Comparison of ENCODE assay signal across 30 cellular contexts in the genomic region with DNA sequence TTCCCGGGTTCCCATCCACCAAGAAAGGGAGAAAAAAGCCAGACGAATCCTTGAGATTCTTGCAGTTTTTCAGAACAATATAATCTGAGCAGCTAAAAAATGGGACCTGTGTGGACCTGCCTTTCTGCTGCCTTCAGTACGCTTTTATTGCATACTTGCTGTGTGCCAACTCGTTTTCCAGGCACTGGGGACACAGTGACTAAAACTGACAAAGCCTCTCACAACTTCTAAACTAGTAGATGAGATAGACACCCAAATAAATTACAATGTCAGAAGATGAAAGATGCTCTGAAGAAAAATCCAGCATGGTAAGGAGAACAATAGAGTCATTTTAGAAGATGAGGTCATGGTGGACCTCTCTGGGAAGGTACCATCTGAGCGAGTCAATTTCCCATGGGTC.
"Had no signal": no experiment of that assay in that cellular context is flagged by ENCODE, and none has a peak within 500 bp of the region (broad histone marks: within the 10 kb centered on the region; RNA-seq: fewer than 3 reads in every experiment).

No MANE protein-coding gene starts in this region.

- H3K4me3 Mint-ChIP-seq: activated B cell treated with CpG ODN at 0.5 μM for 24 hours; activated CD4-positive, alpha-beta memory T cell treated with anti-CD3 and anti-CD28 coated beads for 36 hours; activated naive CD4-positive, alpha-beta T cell treated with anti-CD3 and anti-CD28 coated beads, Interleukin-2, amount 10 ng/mL, durations not matched to agents 7 days and 5 days; activated naive CD8-positive, alpha-beta T cell treated with anti-CD3 and anti-CD28 coated beads, Interleukin-2, amount 10 ng/mL, durations not matched to agents 7 days and 5 days; activated T-cell treated with anti-CD3 and anti-CD28 coated beads, Interleukin-2, amount 50 U/mL, for 24 hours; activated T-cell treated with anti-CD3 and anti-CD28 coated beads, Interleukin-2, amount 50 U/mL, for 72 hours; brain; T-helper 17 cell; T-helper 2 cell treated with Interferon-gamma antibody and Interleukin-4, amounts not matched to agents 5 μg/mL and 100 μg/mL, for 36 hours had no signal

- ATAC-seq: activated CD4-positive, CD25-positive, alpha-beta regulatory T cell treated with anti-CD3 and anti-CD28 coated beads, Interleukin-2, amount 50 U/mL, for 24 hours; activated T-cell treated with anti-CD3 and anti-CD28 coated beads, Interleukin-2, amount 50 U/mL, for 72 hours; esophagus mucosa; gastroesophageal sphincter; heart right ventricle; T-helper 17 cell had no signal

- H3K4me1 Mint-ChIP-seq: activated B cell treated with CpG ODN at 0.5 μM for 24 hours; activated naive CD4-positive, alpha-beta T cell treated with anti-CD3 and anti-CD28 coated beads, Interleukin-2, amount 10 ng/mL, durations not matched to agents 7 days and 5 days; activated naive CD8-positive, alpha-beta T cell treated with anti-CD3 and anti-CD28 coated beads, Interleukin-2, amount 10 ng/mL, durations not matched to agents 7 days and 5 days; T-helper 17 cell had no signal

- FAIRE-seq: endometrium, endothelial cell of umbilical vein had no signal

- H3K9me3 Mint-ChIP-seq: activated B cell treated with CpG ODN at 0.5 μM for 24 hours; activated CD4-positive, alpha-beta memory T cell treated with anti-CD3 and anti-CD28 coated beads for 36 hours; activated naive CD8-positive, alpha-beta T cell treated with anti-CD3 and anti-CD28 coated beads, Interleukin-2, amount 10 ng/mL, durations not matched to agents 7 days and 5 days; activated T-cell treated with anti-CD3 and anti-CD28 coated beads, Interleukin-2, amount 50 U/mL, for 24 hours; activated T-cell treated with anti-CD3 and anti-CD28 coated beads, Interleukin-2, amount 50 U/mL, for 72 hours had no signal

- H3K27ac ChIP-seq: ascending aorta, colonic mucosa, gastroesophageal sphincter, heart right ventricle, WERI-Rb-1 had no signal

- H3K27ac Mint-ChIP-seq: activated B cell treated with CpG ODN at 0.5 μM for 24 hours; activated CD4-positive, alpha-beta memory T cell treated with anti-CD3 and anti-CD28 coated beads for 36 hours; activated naive CD4-positive, alpha-beta T cell treated with anti-CD3 and anti-CD28 coated beads, Interleukin-2, amount 10 ng/mL, durations not matched to agents 7 days and 5 days; activated naive CD4-positive, alpha-beta T cell treated with anti-CD3 and anti-CD28 coated beads, Interleukin-2, amount 50 U/mL, for 72 hours; activated naive CD8-positive, alpha-beta T cell treated with anti-CD3 and anti-CD28 coated beads, Interleukin-2, amount 10 ng/mL, durations not matched to agents 7 days and 5 days; activated T-cell treated with anti-CD3 and anti-CD28 coated beads, Interleukin-2, amount 50 U/mL, for 24 hours; activated T-cell treated with anti-CD3 and anti-CD28 coated beads, Interleukin-2, amount 50 U/mL, for 72 hours; brain; T-helper 17 cell; T-helper 2 cell treated with Interferon-gamma antibody and Interleukin-4, amounts not matched to agents 5 μg/mL and 100 μg/mL, for 36 hours had no signal

- H3K4me1 ChIP-seq: ascending aorta, colonic mucosa, gastroesophageal sphincter, heart right ventricle had no signal

- H3K27me3 ChIP-seq: ascending aorta, colonic mucosa, gastroesophageal sphincter, heart right ventricle had no signal

- H3K9me3 ChIP-seq: ascending aorta, colonic mucosa, gastroesophageal sphincter had no signal

- H3K36me3 ChIP-seq: ascending aorta, colonic mucosa, gastroesophageal sphincter had no signal

- H3K27me3 Mint-ChIP-seq: activated T-cell treated with anti-CD3 and anti-CD28 coated beads, Interleukin-2, amount 50 U/mL, for 24 hours had no signal

- H3K36me3 Mint-ChIP-seq: activated CD4-positive, alpha-beta memory T cell treated with anti-CD3 and anti-CD28 coated beads for 36 hours; activated naive CD4-positive, alpha-beta T cell treated with anti-CD3 and anti-CD28 coated beads, Interleukin-2, amount 10 ng/mL, durations not matched to agents 7 days and 5 days; activated naive CD4-positive, alpha-beta T cell treated with anti-CD3 and anti-CD28 coated beads, Interleukin-2, amount 50 U/mL, for 72 hours; activated naive CD8-positive, alpha-beta T cell treated with anti-CD3 and anti-CD28 coated beads, Interleukin-2, amount 10 ng/mL, durations not matched to agents 7 days and 5 days had no signal

- DNase-seq: activated B cell treated with CpG ODN at 0.5 μM for 24 hours; activated CD4-positive, alpha-beta memory T cell treated with anti-CD3 and anti-CD28 coated beads for 36 hours; activated CD4-positive, alpha-beta T cell treated with anti-CD3 and anti-CD28 coated beads for 48 hours; activated CD4-positive, alpha-beta T cell treated with anti-CD3 and anti-CD28 coated beads, Interleukin-2, amount 50 U/mL, for 1 hour; activated CD8-positive, alpha-beta memory T cell treated with anti-CD3 and anti-CD28 coated beads, Interleukin-2, amount 50 U/mL, for 48 hours; activated gamma-delta T cell; activated naive CD4-positive, alpha-beta T cell; activated naive CD4-positive, alpha-beta T cell treated with anti-CD3 and anti-CD28 coated beads, Interleukin-2, amount 10 ng/mL, durations not matched to agents 7 days and 5 days; activated naive CD8-positive, alpha-beta T cell treated with anti-CD3 and anti-CD28 coated beads, Interleukin-2, amount 10 ng/mL, durations not matched to agents 7 days and 5 days; activated T-cell treated with anti-CD3 and anti-CD28 coated beads for 4 hours; activated T-cell treated with anti-CD3 and anti-CD28 coated beads, Interleukin-2, amount 50 U/mL, for 24 hours; activated T-cell treated with anti-CD3 and anti-CD28 coated beads, Interleukin-2, amount 50 U/mL, for 72 hours; caudate nucleus; colonic mucosa; effector CD8-positive, alpha-beta T cell; foreskin melanocyte; heart right ventricle; T-helper 1 cell; T-helper 17 cell; T1000; WERI-Rb-1 had no signal

- H3K4me3 ChIP-seq: ascending aorta, colonic mucosa, gastroesophageal sphincter, heart right ventricle had no signal
